ENCODE assay signal across 1 cellular context in the genomic region with DNA sequence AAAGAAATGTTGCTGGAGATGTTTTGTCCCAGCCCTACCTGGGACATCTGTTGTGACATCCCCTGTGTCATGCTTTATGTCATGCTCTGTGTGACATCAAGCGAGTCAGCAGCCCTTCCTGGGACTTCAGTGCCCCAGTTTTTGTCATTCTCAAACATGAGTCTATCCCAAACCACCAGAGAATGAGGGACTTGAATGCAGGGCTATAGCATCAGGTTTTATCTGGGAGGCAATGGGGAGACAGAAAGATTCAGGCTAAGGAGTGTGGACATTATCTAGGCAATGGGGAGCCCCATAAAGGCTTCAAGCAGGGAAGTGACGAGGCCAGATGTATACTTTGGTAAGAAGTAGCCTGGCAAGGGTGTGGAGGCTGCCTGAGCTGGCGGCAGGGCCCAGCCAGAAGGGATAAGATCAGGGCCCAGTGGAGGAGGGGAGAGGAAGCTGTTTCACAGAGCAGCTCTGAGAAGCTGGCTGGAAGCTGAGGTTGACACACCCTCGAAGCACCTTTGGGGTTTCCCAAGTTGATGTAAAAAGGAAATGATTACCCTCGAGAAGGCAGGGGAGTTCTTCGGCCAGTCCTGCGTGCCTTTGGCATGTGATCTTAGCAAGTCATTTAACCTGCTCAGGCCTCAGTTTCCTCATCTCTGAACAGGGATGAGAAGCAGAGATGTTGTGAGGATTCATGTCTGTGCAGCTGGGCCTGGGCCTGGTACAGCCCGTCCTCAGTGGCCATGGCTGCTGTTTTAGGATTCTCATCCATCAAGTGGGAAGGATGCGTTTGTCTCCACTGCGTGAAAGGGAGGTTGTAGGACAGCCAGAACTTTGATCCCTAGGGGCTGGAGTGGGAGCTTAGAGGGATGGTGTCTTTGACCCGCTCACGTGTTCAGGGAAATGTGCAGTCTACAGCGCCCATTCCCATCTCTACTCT.
TF ChIP-seq lines count a peak whose summit lies in the region.

No MANE protein-coding gene starts in this region.

TF ChIP-seq in endothelial cell of umbilical vein, 7 proteins besides CTCF, POLR2A, EP300 and RAD21:
- TF ChIP-seq GATA2 (IDR thresholded peaks at IDR 0.05; ENCODE audit: insufficient read depth, insufficient read length, low read depth, low read length) (peak; percentile 80), EZH2 (IDR thresholded peaks at IDR 0.05; ENCODE audit: borderline replicate concordance, low read depth, low read length, severe bottlenecking) (no peak)
